Comparison of ENCODE assay signal across 17 cellular contexts in the genomic region with DNA sequence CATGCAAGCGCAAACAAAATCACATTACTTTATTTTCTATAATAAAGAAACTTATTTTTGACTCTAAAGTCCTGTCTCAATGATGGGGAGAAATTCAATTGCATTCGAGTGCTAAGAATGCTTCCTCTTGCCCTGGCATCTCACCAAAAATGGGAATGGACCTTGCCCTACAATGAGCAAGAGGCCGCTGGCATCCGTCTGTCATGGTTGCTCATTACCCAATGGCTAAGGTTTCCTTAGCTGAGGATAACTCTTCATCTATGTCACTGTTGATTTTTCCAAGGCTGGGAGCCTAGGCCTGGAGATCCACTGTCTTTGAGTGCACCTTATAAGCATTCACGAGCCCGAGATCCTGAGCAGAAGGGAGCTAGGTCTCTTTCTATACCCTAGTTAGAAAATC.
"Had no signal": no experiment of that assay in that cellular context is flagged by ENCODE, and none has a peak within 500 bp of the region (broad histone marks: within the 10 kb centered on the region; RNA-seq: fewer than 3 reads in every experiment).

No MANE protein-coding gene starts in this region.

- H3K9me3 Mint-ChIP-seq: activated naive CD4-positive, alpha-beta T cell treated with anti-CD3 and anti-CD28 coated beads, Interleukin-2, amount 50 U/mL, for 72 hours; naive B cell had no signal

- DNase-seq: activated CD4-positive, alpha-beta memory T cell treated with anti-CD3 and anti-CD28 coated beads, Interleukin-2, amount 10 ng/mL, durations not matched to agents 7 days and 5 days; activated CD4-positive, alpha-beta T cell treated with anti-CD3 and anti-CD28 coated beads for 36 hours; activated gamma-delta T cell; activated T-cell treated with anti-CD3 and anti-CD28 coated beads, Interleukin-2, amount 50 U/mL, for 48 hours; central memory CD4-positive, alpha-beta T cell; cortex of kidney; effector CD4-positive, alpha-beta T cell; foreskin keratinocyte; glutamatergic neuron; midbrain; naive B cell; right cardiac atrium; T-helper 17 cell had no signal

- FAIRE-seq: endothelial cell of umbilical vein had no signal

- H3K4me1 Mint-ChIP-seq: activated CD4-positive, alpha-beta memory T cell treated with anti-CD3 and anti-CD28 coated beads, Interleukin-2, amount 10 ng/mL, durations not matched to agents 7 days and 5 days; activated CD4-positive, alpha-beta T cell treated with anti-CD3 and anti-CD28 coated beads for 36 hours; naive B cell; T-helper 17 cell had no signal

- H3K27me3 ChIP-seq: foreskin keratinocyte, neutrophil had no signal

- H3K36me3 Mint-ChIP-seq: activated naive CD4-positive, alpha-beta T cell treated with anti-CD3 and anti-CD28 coated beads, Interleukin-2, amount 50 U/mL, for 72 hours; naive B cell had no signal

- H3K27ac ChIP-seq: foreskin keratinocyte, neutrophil had no signal

- H3K4me1 ChIP-seq: foreskin keratinocyte had no signal

- H3K27ac Mint-ChIP-seq: activated CD4-positive, alpha-beta memory T cell treated with anti-CD3 and anti-CD28 coated beads, Interleukin-2, amount 10 ng/mL, durations not matched to agents 7 days and 5 days; activated CD4-positive, alpha-beta T cell treated with anti-CD3 and anti-CD28 coated beads for 36 hours; activated naive CD4-positive, alpha-beta T cell treated with anti-CD3 and anti-CD28 coated beads, Interleukin-2, amount 50 U/mL, for 72 hours; naive B cell; T-helper 17 cell had no signal

- ATAC-seq: activated CD4-positive, alpha-beta T cell treated with anti-CD3 and anti-CD28 coated beads for 36 hours; activated naive CD4-positive, alpha-beta T cell treated with anti-CD3 and anti-CD28 coated beads, Interleukin-2, amount 50 U/mL, for 72 hours; foreskin keratinocyte; right cardiac atrium; T-helper 17 cell had no signal

- H3K27me3 Mint-ChIP-seq: activated CD4-positive, alpha-beta memory T cell treated with anti-CD3 and anti-CD28 coated beads, Interleukin-2, amount 10 ng/mL, durations not matched to agents 7 days and 5 days; activated CD4-positive, alpha-beta T cell treated with anti-CD3 and anti-CD28 coated beads for 36 hours; T-helper 17 cell had no signal

- H3K9me3 ChIP-seq: neutrophil had no signal

- H3K36me3 ChIP-seq: neutrophil had no signal

- H3K4me3 ChIP-seq: lung had no signal

- H3K4me3 Mint-ChIP-seq: activated CD4-positive, alpha-beta memory T cell treated with anti-CD3 and anti-CD28 coated beads, Interleukin-2, amount 10 ng/mL, durations not matched to agents 7 days and 5 days; activated CD4-positive, alpha-beta T cell treated with anti-CD3 and anti-CD28 coated beads for 36 hours; naive B cell; T-helper 17 cell had no signal
